ENCODE assay signal across 1 cellular context in genomic region chr13:44157614-44158013, GRCh38.
TF ChIP-seq lines count a peak whose summit lies in the region.

No MANE protein-coding gene starts in this region.

TF ChIP-seq in WTC11, 78 proteins besides CTCF, POLR2A, EP300 and RAD21 (continued from another document):
- TF ChIP-seq PRDM15 (CRISPR knock-in tag; IDR thresholded peaks at IDR 0.05) (peak; percentile 83), NFYB (CRISPR knock-in tag; conservative IDR thresholded peaks at IDR 0.05; ENCODE audit: low read depth) (no peak)
